ENCODE assay signal across 8 cellular contexts in the genomic region with DNA sequence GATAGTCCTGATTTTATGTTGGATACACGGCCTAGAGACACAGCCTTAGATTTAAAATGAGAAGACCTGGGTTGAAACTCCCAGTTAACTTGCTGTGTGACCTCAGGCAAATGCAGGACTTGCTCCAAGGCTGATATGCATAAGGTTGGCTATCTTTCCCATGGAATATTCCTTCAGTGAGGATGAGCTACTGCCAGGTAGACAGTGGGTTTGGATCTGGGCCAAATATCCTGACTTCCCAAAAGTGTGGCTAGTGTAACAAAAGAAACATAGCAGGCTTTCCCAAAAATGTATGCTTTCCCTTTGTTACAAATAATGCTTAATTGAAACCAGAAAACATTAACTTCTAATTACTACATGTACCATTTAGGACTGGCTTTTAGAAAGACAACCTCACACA. TPM values are rescaled to one million over a fixed set of nuclear protein-coding genes. Genes with fewer than 3 reads are reported as not detected.
A peak's percentile ranks its signal among the peaks of the same experiment; 100 is the strongest.
DNase-seq lines count a peak whose midpoint lies in the region; ATAC-seq and TF ChIP-seq lines count a peak whose summit lies in the region.

No MANE protein-coding gene starts in this region.

- peaks cover 23% of the 10 kb centered on the region for H4K20me1 ChIP-seq in hepatocyte (ENCODE audit: insufficient read depth, poor library complexity, severe bottlenecking)

- CTCF ChIA-PET in T-cell (lab: Charles Lee): no interaction called here

- H3K9me3 Mint-ChIP-seq in HFFc6 (no peaks in the 10 kb centered on the region), T-cell (no peaks in the 10 kb centered on the region)

- H3K27ac Mint-ChIP-seq in HFFc6 (peak overlapping the region; percentile 83; the same call in 1 of the 2 replicates), T-cell (peak overlapping the region; percentile 97 to 98)

- DNase-seq in HFFc6 (no peak), T-cell (no peak), hepatocyte (ENCODE audit: low spot score) (no peak), DMS153 (lab: John Stamatoyannopoulos, UW) (no peak), brain microvascular endothelial cell (no peak)
- DNase-seq in central memory CD4-positive, alpha-beta T cell: no peak

- peaks cover 12% of the 10 kb centered on the region; the same call in 1 of the 2 replicates for H3K36me3 Mint-ChIP-seq in HFFc6 (ENCODE audit: low read depth)
- peaks cover 3% of the 10 kb centered on the region for H3K36me3 Mint-ChIP-seq in T-cell

- no peaks in the 10 kb centered on the region for H3K9me2 ChIP-seq in hepatocyte (replicated peaks; ENCODE audit: insufficient read depth)

- H3K9me3 ChIP-seq in hepatocyte (ENCODE audit: low read depth): no peaks in the 10 kb centered on the region
- no peaks in the 10 kb centered on the region for H3K9me3 ChIP-seq in skeletal muscle tissue (ENCODE audit: control insufficient read depth in 3 of 3, low read length in 3 of 3)

- H3K4me1 ChIP-seq in hepatocyte (ENCODE audit: insufficient read depth): peaks cover 17% of the 10 kb centered on the region
- H3K4me1 ChIP-seq in skeletal muscle tissue (ENCODE audit: control insufficient read depth in 3 of 3, insufficient read depth in 3 of 3, low read length in 3 of 3): peaks cover 22 to 23% (median 22%) of the 10 kb centered on the region in 3 donors

- TF ChIP-seq CTCF in HFFc6 (IDR thresholded peaks at IDR 0.05) (no peak), hepatocyte (IDR thresholded peaks at IDR 0.05; ENCODE audit: poor library complexity) (no peak), brain microvascular endothelial cell (IDR thresholded peaks at IDR 0.05; ENCODE audit: low read depth, low read length, missing control alignments) (no peak)

- ATAC-seq in T-cell (replicated peaks in 1 of 4): no peak
- ATAC-seq in GM18873 (IDR thresholded peaks at IDR 0.05; ENCODE audit: low FRiP score, unreplicated experiment): no peak

- H3K4me3 ChIP-seq in hepatocyte (no peak overlapping the region), skeletal muscle tissue (ENCODE audit: low read length in 3 of 3) (peak overlapping the region; percentile 78 to 89 (median 83)), brain microvascular endothelial cell (ENCODE audit: low read depth, low read length) (no peak overlapping the region)

- H3K27me3 ChIP-seq in hepatocyte (no peaks in the 10 kb centered on the region), skeletal muscle tissue (ENCODE audit: control insufficient read depth in 3 of 3, insufficient read depth in 3 of 3, low read length in 3 of 3) (no peaks in the 10 kb centered on the region), brain microvascular endothelial cell (replicated peaks) (no peaks in the 10 kb centered on the region)

- 52% methylated on average over 1 of the region's 1 CpG for WGBS in hepatocyte (ENCODE audit: low lambda C conversion rate, missing lambda C conversion rate)

- H3K4me1 Mint-ChIP-seq in HFFc6 (ENCODE audit: low read depth): peaks cover 65% of the 10 kb centered on the region
- H3K4me1 Mint-ChIP-seq in T-cell: peaks cover 55 to 64% (median 58%) of the 10 kb centered on the region in 3 donors

- H3K9ac ChIP-seq in skeletal muscle tissue (ENCODE audit: low read depth in 1 of 3, low read length in 3 of 3): peak overlapping the region in 2 of 3 donors; percentile 93 to 97

- peak overlapping the region; percentile 75 for H3K4me2 ChIP-seq in hepatocyte

- peak overlapping the region; percentile 96 for H3K4me3 Mint-ChIP-seq in HFFc6
- H3K4me3 Mint-ChIP-seq in T-cell: peak overlapping the region; percentile 87 to 91 (median 90)

- H3K27ac ChIP-seq in hepatocyte (peak overlapping the region; percentile 63), skeletal muscle tissue (ENCODE audit: low read depth, low read length) (peak overlapping the region; percentile 85), brain microvascular endothelial cell (no peak overlapping the region)

- H3K36me3 ChIP-seq in hepatocyte (replicated peaks; ENCODE audit: insufficient read depth, low read depth): no peaks in the 10 kb centered on the region
- H3K36me3 ChIP-seq in skeletal muscle tissue (ENCODE audit: control insufficient read depth in 3 of 3, insufficient read depth in 3 of 3, low read length in 3 of 3): peaks cover 0 to 5% (median 0%) of the 10 kb centered on the region in 3 donors
- no peaks in the 10 kb centered on the region for H3K36me3 ChIP-seq in brain microvascular endothelial cell (replicated peaks)

- H2AFZ ChIP-seq in hepatocyte: peak overlapping the region; percentile 70

- in situ Hi-C loops in brain microvascular endothelial cell (cut with HindIII; ENCODE audit: low pct_ligation_motif_present, low sequenced_read_pairs): no loop called here

- H3K79me2 ChIP-seq in hepatocyte: peaks cover 35% of the 10 kb centered on the region

- POLR2A ChIA-PET in T-cell (lab: Charles Lee): interaction anchor here in 1 of 2 donors (2.9 kb wide), 1 partner anchor 65 kb away, joined by 19 read pairs; the partner anchor contains the start of genes NCBP1 and TSTD2

- H3K27me3 Mint-ChIP-seq in HFFc6 (ENCODE audit: insufficient read depth) (peaks cover 9% of the 10 kb centered on the region), T-cell (peaks cover 0 to 7% of the 10 kb centered on the region in 2 donors)

RNA-seq across cellular contexts. Expression of gene XPA, which starts 0.7 kb away (rescaled TPM):
- total RNA-seq in HFFc6 (2021; fragmentation: NEBNext Ultra II Directional; extraction: Animal tissue kit (Norgen Biotek cat#: 25700)): 10 to 100 TPM in 2 of 6 experiments, 1 to 10 TPM in 4; 6.5 to 10.7 (median 9.6) TPM
- total RNA-seq in T-cell (10 to 100 TPM; 21.7 to 24.5 (median 23.3) TPM), hepatocyte (7.7 and 12.6 TPM in 2 replicates), skeletal muscle tissue (8.9 TPM)
- polyA plus RNA-seq in hepatocyte: 18.5 and 18.6 TPM in 2 replicates

Comparison
In these comparisons a context has a peak if more than half of its experiments do, and no peak if none do; other contexts are left out.
1. H3K4me3 ChIP-seq: peak in skeletal muscle tissue (3 of 3); none in hepatocyte (single experiment) and brain microvascular endothelial cell (single experiment).